ENCODE assay signal across 29 cellular contexts in the genomic region with DNA sequence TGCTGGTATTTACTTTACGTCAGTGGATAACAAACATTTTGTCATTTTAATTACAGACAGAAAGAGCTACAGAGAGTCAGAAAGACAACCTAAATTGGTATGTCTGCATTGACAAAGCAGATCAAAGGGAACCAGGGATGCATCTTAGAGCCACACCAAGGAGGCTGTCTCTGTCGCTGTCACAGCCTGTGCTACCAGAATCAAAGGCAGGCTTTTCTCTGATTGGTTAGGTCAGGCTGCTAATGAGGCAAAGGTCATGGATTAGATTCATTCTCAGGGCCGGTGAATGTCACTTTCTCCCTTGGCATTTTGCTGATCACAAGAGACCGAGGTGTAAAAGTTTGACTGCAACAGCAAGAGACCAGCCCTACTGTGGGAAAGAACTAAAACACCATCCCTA.
DNase-seq lines count a peak whose midpoint lies in the region; TF ChIP-seq lines count a peak whose summit lies in the region.
"Had no signal": no experiment of that assay in that cellular context is flagged by ENCODE, and none has a peak within 500 bp of the region (broad histone marks: within the 10 kb centered on the region; RNA-seq: fewer than 3 reads in every experiment).

No MANE protein-coding gene starts in this region.

- no peak overlapping the region for H3K27ac ChIP-seq in CD8-positive, alpha-beta memory T cell (ENCODE audit: low read depth, low read length)
- H3K27ac ChIP-seq in breast epithelium, result no peak overlapping the region
- H3K27ac ChIP-seq: colonic mucosa, heart right ventricle, SJSA1, stomach, tibial nerve had no signal

- DNase-seq in NCI-H748 (lab: John Stamatoyannopoulos, UW; ENCODE audit: unreplicated experiment) (peak; percentile 49), NCI-H748 treated with DMSO at 0.1 percent for 48 hours (lab: John Stamatoyannopoulos, UW) (no peak), SK-N-DZ (ENCODE audit: low spot score) (peak; percentile 58), iPS-NIHi7 (ENCODE audit: extremely low spot score) (peak; percentile 43), retina (peak; percentile 43), NCI-H446 treated with DMSO at 0.1 percent for 48 hours (lab: John Stamatoyannopoulos, UW) (no peak), breast epithelium (ENCODE audit: low spot score in 2 of 2) (no peak)
- DNase-seq in CD8-positive, alpha-beta memory T cell, result no peak
- DNase-seq: activated CD4-positive, alpha-beta memory T cell treated with anti-CD3 and anti-CD28 coated beads for 36 hours; activated CD8-positive, alpha-beta memory T cell treated with anti-CD3 and anti-CD28 coated beads, Interleukin-2, amount 50 U/mL, for 4 hours; amygdala; CD8-positive, alpha-beta T cell; colonic mucosa; DMS153; effector memory CD4-positive, alpha-beta T cell; foreskin fibroblast; GDM1; H7; heart right ventricle; naive thymus-derived CD8-positive, alpha-beta T cell; stimulated activated CD8-positive, alpha-beta memory T cell treated with anti-CD3 and anti-CD28 coated beads, Interleukin-4, amount 100 ng/mL, for 48 hours; stomach; T-helper 1 cell had no signal

- peaks cover 0 to 2% (median 0%) of the 10 kb centered on the region in 5 donors for H3K9me3 Mint-ChIP-seq in CD8-positive, alpha-beta memory T cell
- H3K9me3 Mint-ChIP-seq: activated CD4-positive, alpha-beta memory T cell treated with anti-CD3 and anti-CD28 coated beads for 36 hours; CD8-positive, alpha-beta T cell had no signal

- CTCF ChIA-PET in CD8-positive, alpha-beta memory T cell (lab: Charles Lee), result no interaction called here

- peaks cover 0 to 3% of the 10 kb centered on the region in 2 donors for H3K27me3 Mint-ChIP-seq in CD8-positive, alpha-beta memory T cell
- H3K27me3 Mint-ChIP-seq: activated CD4-positive, alpha-beta memory T cell treated with anti-CD3 and anti-CD28 coated beads for 36 hours; B cell had no signal

- no peaks in the 10 kb centered on the region for H3K36me3 Mint-ChIP-seq in CD8-positive, alpha-beta memory T cell
- H3K36me3 Mint-ChIP-seq: activated CD4-positive, alpha-beta memory T cell treated with anti-CD3 and anti-CD28 coated beads for 36 hours; activated naive CD4-positive, alpha-beta T cell treated with anti-CD3 and anti-CD28 coated beads, Interleukin-2, amount 50 U/mL, for 24 hours; CD8-positive, alpha-beta T cell; mesothelial cell of epicardium; naive thymus-derived CD8-positive, alpha-beta T cell had no signal

- H3K27ac Mint-ChIP-seq in CD8-positive, alpha-beta memory T cell, result peak overlapping the region in 1 of 8 donors; percentile 58
- H3K27ac Mint-ChIP-seq: activated CD4-positive, alpha-beta memory T cell treated with anti-CD3 and anti-CD28 coated beads for 36 hours; activated naive CD4-positive, alpha-beta T cell treated with anti-CD3 and anti-CD28 coated beads, Interleukin-2, amount 50 U/mL, for 24 hours; activated T-helper 17 cell treated with anti-CD3 and anti-CD28 coated beads, Interleukin-2, amount 50 U/mL, for 72 hours; B cell; CD8-positive, alpha-beta T cell; naive thymus-derived CD8-positive, alpha-beta T cell had no signal

- no peak overlapping the region for H3K4me3 ChIP-seq in CD8-positive, alpha-beta memory T cell (ENCODE audit: low read length)
- H3K4me3 ChIP-seq in breast epithelium, result no peak overlapping the region
- H3K4me3 ChIP-seq: colonic mucosa, heart right ventricle, SJSA1, stomach, tibial nerve had no signal

- H3K4me1 ChIP-seq in CD8-positive, alpha-beta memory T cell (ENCODE audit: insufficient read depth, low read length), result no peaks in the 10 kb centered on the region
- no peaks in the 10 kb centered on the region for H3K4me1 ChIP-seq in breast epithelium
- H3K4me1 ChIP-seq: colonic mucosa, heart right ventricle, SJSA1, tibial nerve had no signal

- H3K36me3 ChIP-seq in CD8-positive, alpha-beta memory T cell (ENCODE audit: insufficient read depth, low read length), result no peaks in the 10 kb centered on the region
- H3K36me3 ChIP-seq in breast epithelium, result no peaks in the 10 kb centered on the region
- H3K36me3 ChIP-seq: colonic mucosa, heart right ventricle, SJSA1, stomach, tibial nerve had no signal

- no peaks in the 10 kb centered on the region for H3K9me3 ChIP-seq in CD8-positive, alpha-beta memory T cell (ENCODE audit: low read length)
- no peaks in the 10 kb centered on the region for H3K9me3 ChIP-seq in breast epithelium
- H3K9me3 ChIP-seq: colonic mucosa, heart right ventricle, SJSA1, stomach, tibial nerve had no signal

- H3K4me1 Mint-ChIP-seq in CD8-positive, alpha-beta memory T cell, result no peaks in the 10 kb centered on the region
- H3K4me1 Mint-ChIP-seq: activated naive CD4-positive, alpha-beta T cell treated with anti-CD3 and anti-CD28 coated beads, Interleukin-2, amount 50 U/mL, for 24 hours; activated T-helper 17 cell treated with anti-CD3 and anti-CD28 coated beads, Interleukin-2, amount 50 U/mL, for 72 hours; B cell; naive thymus-derived CD8-positive, alpha-beta T cell had no signal

- H3K27me3 ChIP-seq in CD8-positive, alpha-beta memory T cell (ENCODE audit: insufficient read depth, low read length, poor library complexity, severe bottlenecking), result no peaks in the 10 kb centered on the region
- H3K27me3 ChIP-seq in breast epithelium, result no peaks in the 10 kb centered on the region
- H3K27me3 ChIP-seq: colonic mucosa, heart right ventricle, SJSA1, stomach, tibial nerve had no signal

- no peak for TF ChIP-seq CTCF in breast epithelium (IDR thresholded peaks at IDR 0.05)

- POLR2A ChIA-PET in CD8-positive, alpha-beta memory T cell (lab: Charles Lee), result no interaction called here

- no peak overlapping the region for H3K4me3 Mint-ChIP-seq in CD8-positive, alpha-beta memory T cell
- H3K4me3 Mint-ChIP-seq: activated CD4-positive, alpha-beta memory T cell treated with anti-CD3 and anti-CD28 coated beads for 36 hours; activated naive CD4-positive, alpha-beta T cell treated with anti-CD3 and anti-CD28 coated beads, Interleukin-2, amount 50 U/mL, for 24 hours; activated T-helper 17 cell treated with anti-CD3 and anti-CD28 coated beads, Interleukin-2, amount 50 U/mL, for 72 hours; B cell; CD8-positive, alpha-beta T cell; mesothelial cell of epicardium; naive thymus-derived CD8-positive, alpha-beta T cell had no signal

- no peak for TF ChIP-seq POLR2A in breast epithelium (IDR thresholded peaks at IDR 0.05)

- intact Hi-C loops in breast epithelium (cut with DNase I; ENCODE audit: low total_unique reads), result no loop called here

Comparison
In these comparisons a context has a peak if more than half of its experiments do, and no peak if none do; other contexts are left out.
1. DNase-seq: peak in NCI-H748 (single experiment), SK-N-DZ (single experiment), iPS-NIHi7 (single experiment) and retina (single experiment); none in NCI-H748 treated with DMSO at 0.1 percent for 48 hours (single experiment), NCI-H446 treated with DMSO at 0.1 percent for 48 hours (single experiment), CD8-positive, alpha-beta memory T cell (0 of 5) and breast epithelium (0 of 2).